ENCODE assay signal across 8 cellular contexts in the genomic region with DNA sequence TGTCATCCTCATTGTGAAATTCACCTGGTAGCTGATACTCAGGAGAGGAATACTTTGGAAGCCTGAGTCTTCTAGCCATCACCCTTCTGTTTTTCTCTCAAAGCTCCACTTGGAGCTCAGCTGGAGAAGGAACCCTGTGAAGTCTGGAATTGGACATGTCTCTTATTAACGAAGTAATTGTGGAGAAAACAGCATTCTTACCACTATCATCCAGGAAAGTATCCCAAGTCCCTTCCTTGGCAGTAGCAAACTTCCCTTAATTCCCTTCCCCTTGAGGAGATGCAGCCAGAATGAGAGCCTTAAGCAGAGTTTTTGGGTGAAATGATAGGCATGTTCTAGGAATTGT. TPM values are rescaled to one million over a fixed set of nuclear protein-coding genes. Genes with fewer than 3 reads are reported as not detected.
A peak's percentile ranks its signal among the peaks of the same experiment; 100 is the strongest.
DNase-seq lines count a peak whose midpoint lies in the region; ATAC-seq, FAIRE-seq and TF ChIP-seq lines count a peak whose summit lies in the region.

No MANE protein-coding gene starts in this region.

- H3K9me3 Mint-ChIP-seq in CD4-positive, alpha-beta T cell = no peaks in the 10 kb centered on the region

- H3K36me3 ChIP-seq in PC-9 (ENCODE audit: low read depth) (no peaks in the 10 kb centered on the region), endothelial cell of umbilical vein (ENCODE audit: control insufficient read depth in 2 of 2, extremely low read depth in 1 of 2, insufficient read depth in 2 of 2, low read length in 2 of 2) (no peaks in the 10 kb centered on the region), osteoblast (ENCODE audit: insufficient read depth, low read length) (no peaks in the 10 kb centered on the region)

- POLR2A ChIA-PET in CD4-positive, alpha-beta T cell (lab: Charles Lee) = interaction anchor here (3.1 kb wide), 1 partner anchor 31 kb away, joined by 69 read pairs; the partner anchor contains the start of gene TCF12
- POLR2A ChIA-PET in PC-9 (lab: Charles Lee; ENCODE audit: unreplicated experiment) = interaction anchor here (0.7 to 1.1 kb wide), 2 partner anchors 30 to 82 kb away, joined by 3 to 4 read pairs; partner anchors contain the start of gene TCF12
- POLR2A ChIA-PET in endothelial cell of umbilical vein (lab: Charles Lee) = interaction anchor here (0.8 kb wide), 1 partner anchor 30 kb away, joined by 6 read pairs; the partner anchor contains the start of gene TCF12

- peaks cover 16% of the 10 kb centered on the region; the same call in 1 of the 2 replicates for H3F3A ChIP-seq in PC-9 (ENCODE audit: insufficient read depth, low read depth)

- no peak for TF ChIP-seq POLR2A in endothelial cell of umbilical vein (IDR thresholded peaks at IDR 0.05; ENCODE audit: low read depth, low read length)

- H2AFZ ChIP-seq in PC-9 (peak overlapping the region; percentile 96), endothelial cell of umbilical vein (ENCODE audit: low read depth, low read length) (peak overlapping the region; percentile 94), osteoblast (ENCODE audit: low read length) (peak overlapping the region; percentile 95)

- H3K4me3 Mint-ChIP-seq in CD4-positive, alpha-beta T cell = peak overlapping the region; percentile 92

- H3K4me3 ChIP-seq in PC-9 (peak overlapping the region; percentile 74), endothelial cell of umbilical vein (replicated peaks in 1 of 3; ENCODE audit: insufficient read depth in 1 of 3, low read depth in 1 of 3, low read length in 3 of 3) (peak overlapping the region; percentile 23 to 79 (median 67)), osteoblast (ENCODE audit: insufficient read depth, low read length) (peak overlapping the region; percentile 79)

- H3K79me2 ChIP-seq in PC-9 (ENCODE audit: low read depth) = no peaks in the 10 kb centered on the region
- no peaks in the 10 kb centered on the region for H3K79me2 ChIP-seq in endothelial cell of umbilical vein (ENCODE audit: control insufficient read depth, insufficient read depth, low read length)
- no peaks in the 10 kb centered on the region for H3K79me2 ChIP-seq in osteoblast (ENCODE audit: insufficient read depth, low read length)

- H4K20me1 ChIP-seq in PC-9 (ENCODE audit: insufficient read depth) = no peaks in the 10 kb centered on the region
- no peaks in the 10 kb centered on the region for H4K20me1 ChIP-seq in endothelial cell of umbilical vein (replicated peaks; ENCODE audit: control insufficient read depth, extremely low read depth, insufficient read depth, low read length)
- no peaks in the 10 kb centered on the region for H4K20me1 ChIP-seq in osteoblast (ENCODE audit: insufficient read depth, low read length)

- dilution Hi-C loops in endothelial cell of umbilical vein (cut with MboI; ENCODE audit: extremely low pct_ligation_motif_present, low sequenced_read_pairs) = no loop called here

- H3K27me3 ChIP-seq in CD4-positive, alpha-beta T cell (ENCODE audit: control insufficient read depth, insufficient read depth, low read length) = no peaks in the 10 kb centered on the region
- no peaks in the 10 kb centered on the region for H3K27me3 ChIP-seq in PC-9 (ENCODE audit: insufficient read depth, low read depth)
- no peaks in the 10 kb centered on the region for H3K27me3 ChIP-seq in endothelial cell of umbilical vein (ENCODE audit: control insufficient read depth in 2 of 2, insufficient read depth in 2 of 2, low read length in 2 of 2)
- H3K27me3 ChIP-seq in osteoblast (ENCODE audit: insufficient read depth, low read length) = no peaks in the 10 kb centered on the region

- no peaks in the 10 kb centered on the region for H3K9me2 ChIP-seq in PC-9 (ENCODE audit: insufficient read depth)

- CTCF ChIA-PET in CD4-positive, alpha-beta T cell (lab: Charles Lee) = interaction anchor here (1.2 kb wide), 2 partner anchors 16 to 31 kb away, joined by 3 to 5 read pairs; partner anchors contain the start of gene TCF12
- CTCF ChIA-PET in PC-9 (lab: Charles Lee) (no interaction called here), endothelial cell of umbilical vein (lab: Charles Lee) (interaction anchor here (0.6 to 0.9 kb wide), 2 partner anchors 30 to 391 kb away, joined by 3 to 4 read pairs; partner anchors contain the start of gene TCF12)

- peaks cover 33% of the 10 kb centered on the region for H3K4me1 Mint-ChIP-seq in CD4-positive, alpha-beta T cell (ENCODE audit: low read depth)

- peak overlapping the region; percentile 77 for H3K27ac ChIP-seq in CD4-positive, alpha-beta T cell (ENCODE audit: low read depth, low read length)
- H3K27ac ChIP-seq in PC-9 = peak overlapping the region; percentile 62
- H3K27ac ChIP-seq in endothelial cell of umbilical vein (ENCODE audit: insufficient read depth, low read depth, low read length) = peak overlapping the region; percentile 73
- H3K27ac ChIP-seq in osteoblast (ENCODE audit: low read depth, low read length) = peak overlapping the region; percentile 89

- H3K9me3 ChIP-seq in CD4-positive, alpha-beta T cell (ENCODE audit: control insufficient read depth, low read length) = no peaks in the 10 kb centered on the region
- no peaks in the 10 kb centered on the region for H3K9me3 ChIP-seq in PC-9 (ENCODE audit: insufficient read depth, low read depth)
- H3K9me3 ChIP-seq in endothelial cell of umbilical vein (replicated peaks; ENCODE audit: control insufficient read depth, insufficient read depth, low read length) = no peaks in the 10 kb centered on the region
- no peaks in the 10 kb centered on the region for H3K9me3 ChIP-seq in osteoblast (ENCODE audit: low read depth, low read length)

- H3K4me1 ChIP-seq in PC-9 (replicated peaks; ENCODE audit: insufficient read depth) (peaks cover 17% of the 10 kb centered on the region), endothelial cell of umbilical vein (ENCODE audit: control insufficient read depth, extremely low read depth, insufficient read depth, low read length) (peaks cover 15% of the 10 kb centered on the region), osteoblast (ENCODE audit: insufficient read depth, low read length) (peaks cover 15% of the 10 kb centered on the region)

- no peaks in the 10 kb centered on the region for H3K27me3 Mint-ChIP-seq in CD4-positive, alpha-beta T cell

- peaks cover 5% of the 10 kb centered on the region for H3K36me3 Mint-ChIP-seq in CD4-positive, alpha-beta T cell (ENCODE audit: low read depth)

- H3K4me2 ChIP-seq in PC-9 = peak overlapping the region; percentile 98
- H3K4me2 ChIP-seq in endothelial cell of umbilical vein (ENCODE audit: insufficient read depth, low read length) = peak overlapping the region; percentile 98
- H3K4me2 ChIP-seq in osteoblast (ENCODE audit: insufficient read depth, low read length) = peak overlapping the region; percentile 94

- no peak for TF ChIP-seq CTCF in CD4-positive, alpha-beta T cell (IDR thresholded peaks at IDR 0.05)
- no peak for TF ChIP-seq CTCF in PC-9 (conservative IDR thresholded peaks at IDR 0.05)
- TF ChIP-seq CTCF in endothelial cell of umbilical vein (IDR thresholded peaks at IDR 0.05; ENCODE audit: extremely low read depth in 1 of 2, insufficient read depth in 1 of 2, low read depth in 1 of 2, low read length in 2 of 2) = no peak
- TF ChIP-seq CTCF in osteoblast (IDR thresholded peaks at IDR 0.05; ENCODE audit: extremely low read depth, low read depth, low read length) = no peak
- no peak for TF ChIP-seq CTCF in GM10266 (IDR thresholded peaks at IDR 0.05; ENCODE audit: control insufficient read depth, insufficient read depth, low read depth, missing control alignments)

- peak overlapping the region; percentile 96 for H3K27ac Mint-ChIP-seq in CD4-positive, alpha-beta T cell

- BruUV-seq in PC-9 (replicated peaks; lab: Mats Ljungman, UMichigan) (TSS peak; percentile 81), endothelial cell of umbilical vein (replicated peaks; lab: Mats Ljungman, UMichigan) (TSS peak; percentile 77)

- ATAC-seq in CD4-positive, alpha-beta T cell (ENCODE audit: poor library complexity) = no peak
- ATAC-seq in HG03025 (IDR thresholded peaks at IDR 0.05; ENCODE audit: low FRiP score, unreplicated experiment) = no peak

- intact Hi-C loops in CD4-positive, alpha-beta T cell (cut with DNase I, micrococcal nuclease) = loop anchor here (1.0 to 5.0 kb wide), 4 partner anchors 31 to 155 kb away; partner anchors contain the start of genes TCF12 (in 2 of the 2) and ZNF280D (in 1 of the 2)
- intact Hi-C loops in PC-9 (cut with micrococcal nuclease; ENCODE audit: unreplicated experiment) (loop anchor here (1.0 to 10.0 kb wide), 2 partner anchors 31 to 393 kb away; partner anchors contain the start of gene TCF12), endothelial cell of umbilical vein (cut with micrococcal nuclease) (loop anchor here (1.0 to 10.0 kb wide), 4 partner anchors 16 to 327 kb away; partner anchors contain the start of gene TCF12)

- H3K9me1 ChIP-seq in endothelial cell of umbilical vein (replicated peaks; ENCODE audit: control insufficient read depth, extremely low read depth, insufficient read depth, low read length) = no peaks in the 10 kb centered on the region

- no peak for DNase-seq in CD4-positive, alpha-beta T cell
- DNase-seq in PC-9 (no peak), endothelial cell of umbilical vein (ENCODE audit: low read depth, low spot score) (no peak), osteoblast (ENCODE audit: insufficient read length, low spot score, missing footprints) (no peak), NCI-H146 treated with DMSO at 0.1 percent for 48 hours (lab: John Stamatoyannopoulos, UW; ENCODE audit: unreplicated experiment) (no peak), GM10266 (ENCODE audit: extremely low spot score) (no peak)
- no peak for DNase-seq in activated CD8-positive, alpha-beta memory T cell treated with anti-CD3 and anti-CD28 coated beads, Interleukin-2, amount 50 U/mL, for 4 hours

- no peak for FAIRE-seq in endothelial cell of umbilical vein (lab: Jason Lieb, UNC)

- H3K9ac ChIP-seq in endothelial cell of umbilical vein (replicated peaks; ENCODE audit: extremely low read depth, insufficient read depth, low read length) = peak overlapping the region; percentile 81

TF ChIP-seq in endothelial cell of umbilical vein, 7 proteins besides CTCF, POLR2A, EP300 and RAD21 (continues in another document):
- TF ChIP-seq JUN (IDR thresholded peaks at IDR 0.05; ENCODE audit: borderline replicate concordance, insufficient read depth, insufficient read length, low read depth) (no peak), FOS (IDR thresholded peaks at IDR 0.05; ENCODE audit: borderline replicate concordance, insufficient read depth, low read length) (no peak), EZH2 (IDR thresholded peaks at IDR 0.05; ENCODE audit: borderline replicate concordance, low read depth, low read length, severe bottlenecking) (no peak)

RNA-seq across cellular contexts. Expression of gene TCF12, which starts 30.7 kb away (rescaled TPM):
- total RNA-seq in CD4-positive, alpha-beta T cell = 10 to 100 TPM; 54.0 TPM
- total RNA-seq in PC-9 (2021) (60.1 and 67.8 TPM in 2 replicates), endothelial cell of umbilical vein (127 and 133 TPM in 2 replicates), osteoblast (82.2 and 86.5 TPM in 2 replicates)
- polyA plus RNA-seq in endothelial cell of umbilical vein = 72.1 and 77.3 TPM in 2 replicates
- polyA plus RNA-seq in endothelial cell of umbilical vein (2011; cell fraction: cytosol; rRNA removed) = 47.3 and 53.3 TPM in 2 replicates
- 107 and 112 TPM in 2 replicates for polyA plus RNA-seq in endothelial cell of umbilical vein (2011; cell fraction: nucleus; rRNA removed)
- polyA plus RNA-seq in endothelial cell of umbilical vein (2012) = 46.0 and 55.5 TPM in 2 replicates
- 275 and 302 TPM in 2 replicates for polyA minus RNA-seq in endothelial cell of umbilical vein
- polyA minus RNA-seq in endothelial cell of umbilical vein (2011; cell fraction: cytosol; rRNA and poly(A)+ RNA removed) = 42.0 TPM
- 286 and 401 TPM in 2 replicates for polyA minus RNA-seq in endothelial cell of umbilical vein (2011; cell fraction: nucleus; rRNA and poly(A)+ RNA removed)
